In the genomic region with DNA sequence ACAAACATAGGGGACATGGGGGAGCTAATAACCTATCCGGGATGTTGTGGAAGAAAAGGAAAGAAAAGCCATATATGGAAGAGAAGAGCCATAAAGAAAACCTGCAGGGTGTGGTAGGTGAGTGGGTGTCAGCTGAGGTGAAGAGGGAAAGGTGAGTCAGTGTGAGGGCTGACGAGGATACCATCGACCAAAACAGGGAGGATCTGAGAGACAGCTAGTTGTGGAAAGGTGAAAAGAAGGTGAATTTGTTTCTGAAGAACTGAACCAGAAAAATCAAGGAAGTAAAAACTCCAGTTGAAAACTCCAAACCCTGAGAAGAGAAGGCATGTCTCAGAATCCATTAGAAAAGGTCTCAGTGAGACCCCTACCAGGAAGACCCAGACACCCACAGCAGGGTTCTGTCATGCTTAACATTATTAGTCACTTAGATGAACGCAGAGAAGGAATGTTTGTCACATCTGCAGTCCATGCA, we compare ENCODE assay signal across 2 cellular contexts.
TF ChIP-seq lines count a peak whose summit lies in the region.

No MANE protein-coding gene starts in this region.

TF ChIP-seq in liver, 16 proteins besides CTCF, POLR2A, EP300 and RAD21:
- TF ChIP-seq RXRA (IDR thresholded peaks at IDR 0.05) = no peak
- TF ChIP-seq EGR1 (IDR thresholded peaks at IDR 0.05; ENCODE audit: low read depth in 2 of 2) = no peak
- TF ChIP-seq YY1 (IDR thresholded peaks at IDR 0.05) = no peak
- TF ChIP-seq HNF4G (IDR thresholded peaks at IDR 0.05) = no peak
- no peak for TF ChIP-seq SP1 (IDR thresholded peaks at IDR 0.05)
- no peak for TF ChIP-seq JUND (IDR thresholded peaks at IDR 0.05)
- TF ChIP-seq, protein P1, sequence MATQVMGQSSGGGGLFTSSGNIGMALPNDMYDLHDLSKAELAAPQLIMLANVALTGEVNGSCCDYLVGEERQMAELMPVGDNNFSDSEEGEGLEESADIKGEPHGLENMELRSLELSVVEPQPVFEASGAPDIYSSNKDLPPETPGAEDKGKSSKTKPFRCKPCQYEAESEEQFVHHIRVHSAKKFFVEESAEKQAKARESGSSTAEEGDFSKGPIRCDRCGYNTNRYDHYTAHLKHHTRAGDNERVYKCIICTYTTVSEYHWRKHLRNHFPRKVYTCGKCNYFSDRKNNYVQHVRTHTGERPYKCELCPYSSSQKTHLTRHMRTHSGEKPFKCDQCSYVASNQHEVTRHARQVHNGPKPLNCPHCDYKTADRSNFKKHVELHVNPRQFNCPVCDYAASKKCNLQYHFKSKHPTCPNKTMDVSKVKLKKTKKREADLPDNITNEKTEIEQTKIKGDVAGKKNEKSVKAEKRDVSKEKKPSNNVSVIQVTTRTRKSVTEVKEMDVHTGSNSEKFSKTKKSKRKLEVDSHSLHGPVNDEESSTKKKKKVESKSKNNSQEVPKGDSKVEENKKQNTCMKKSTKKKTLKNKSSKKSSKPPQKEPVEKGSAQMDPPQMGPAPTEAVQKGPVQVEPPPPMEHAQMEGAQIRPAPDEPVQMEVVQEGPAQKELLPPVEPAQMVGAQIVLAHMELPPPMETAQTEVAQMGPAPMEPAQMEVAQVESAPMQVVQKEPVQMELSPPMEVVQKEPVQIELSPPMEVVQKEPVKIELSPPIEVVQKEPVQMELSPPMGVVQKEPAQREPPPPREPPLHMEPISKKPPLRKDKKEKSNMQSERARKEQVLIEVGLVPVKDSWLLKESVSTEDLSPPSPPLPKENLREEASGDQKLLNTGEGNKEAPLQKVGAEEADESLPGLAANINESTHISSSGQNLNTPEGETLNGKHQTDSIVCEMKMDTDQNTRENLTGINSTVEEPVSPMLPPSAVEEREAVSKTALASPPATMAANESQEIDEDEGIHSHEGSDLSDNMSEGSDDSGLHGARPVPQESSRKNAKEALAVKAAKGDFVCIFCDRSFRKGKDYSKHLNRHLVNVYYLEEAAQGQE (IDR thresholded peaks at IDR 0.05) = no peak

TF ChIP-seq in HepG2, 621 proteins besides CTCF, POLR2A, EP300 and RAD21:
- no peak for TF ChIP-seq NFE2L1 (CRISPR knock-in tag; IDR thresholded peaks at IDR 0.05; ENCODE audit: borderline replicate concordance)
- no peak for TF ChIP-seq ZNF615 (CRISPR knock-in tag; IDR thresholded peaks at IDR 0.05; ENCODE audit: borderline replicate concordance)
